In the genomic region with DNA sequence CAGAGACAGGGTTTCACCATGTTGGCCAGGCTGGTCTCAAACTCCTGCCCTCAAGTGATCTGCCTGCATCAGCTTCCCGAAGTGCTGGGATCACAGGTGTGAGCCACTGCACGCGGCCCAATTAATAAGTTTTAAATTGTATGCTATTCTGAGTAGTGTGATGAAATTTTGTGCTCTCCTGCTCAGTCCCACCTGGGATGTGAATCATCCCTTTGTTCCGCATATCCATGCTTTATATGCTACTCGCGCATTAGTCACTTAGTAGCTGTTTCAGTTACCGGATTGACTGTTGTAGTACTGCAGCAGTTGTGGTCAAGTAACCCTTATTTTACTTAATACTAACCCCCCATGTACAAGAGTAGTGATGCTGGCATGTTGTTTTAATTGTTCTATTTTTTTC, we compare ENCODE assay signal across 15 cellular contexts. TPM values are rescaled to one million over a fixed set of nuclear protein-coding genes. Genes with fewer than 3 reads are reported as not detected.
DNase-seq lines count a peak whose midpoint lies in the region; ATAC-seq, FAIRE-seq and TF ChIP-seq lines count a peak whose summit lies in the region.
"Had no signal": no experiment of that assay in that cellular context is flagged by ENCODE, and none has a peak within 500 bp of the region (broad histone marks: within the 10 kb centered on the region; RNA-seq: fewer than 3 reads in every experiment).

No MANE protein-coding gene starts in this region.

- H3K4me3 ChIP-seq in K562 (no peak overlapping the region), mesenchymal stem cell (ENCODE audit: insufficient read depth in 1 of 2, low read depth in 1 of 2, low read length in 2 of 2) (no peak overlapping the region)
- H3K4me3 ChIP-seq: skin epidermis had no signal

- no peak overlapping the region for H2AK5ac ChIP-seq in mesenchymal stem cell (ENCODE audit: low read length, severe bottlenecking)

- no peaks in the 10 kb centered on the region for H3K4me1 Mint-ChIP-seq in type B pancreatic cell (ENCODE audit: unreplicated experiment)
- H3K4me1 Mint-ChIP-seq: T-helper 17 cell had no signal

- H2BK15ac ChIP-seq in mesenchymal stem cell (ENCODE audit: low read depth, poor library complexity, severe bottlenecking) = no peak overlapping the region

- no peak for TF ChIP-seq EP300 in K562 (IDR thresholded peaks at IDR 0.05; ENCODE audit: low read length)

- H3K79me2 ChIP-seq in K562 (ENCODE audit: control insufficient read depth, insufficient read depth, low read length) = no peaks in the 10 kb centered on the region

- H3K4ac ChIP-seq in mesenchymal stem cell (ENCODE audit: low read depth in 1 of 2, low read length in 2 of 2) = no peak overlapping the region

- no peak overlapping the region for H3K23ac ChIP-seq in mesenchymal stem cell (ENCODE audit: low read length in 2 of 2)

- H3K36me3 ChIP-seq in K562 (ENCODE audit: control insufficient read depth, insufficient read depth, low read length) (no peaks in the 10 kb centered on the region), mesenchymal stem cell (ENCODE audit: control insufficient read depth in 1 of 2, insufficient read depth in 2 of 2, low read depth in 1 of 2, low read length in 2 of 2) (no peaks in the 10 kb centered on the region)

- H4K91ac ChIP-seq in mesenchymal stem cell (ENCODE audit: low read length) = no peak overlapping the region

- H4K8ac ChIP-seq in mesenchymal stem cell (ENCODE audit: low read length) = no peak overlapping the region

- ATAC-seq in K562 (no peak), sciatic nerve (no peak)
- ATAC-seq: T-helper 17 cell had no signal

- H3K27ac ChIP-seq in K562 (ENCODE audit: extremely low read depth, low read depth, low read length) = no peak overlapping the region
- H3K27ac ChIP-seq in mesenchymal stem cell (ENCODE audit: low read length, poor library complexity, severe bottlenecking) = no peak overlapping the region

- no peak for FAIRE-seq in K562 (lab: Jason Lieb, UNC)

- TF ChIP-seq CTCF in K562 (IDR thresholded peaks at IDR 0.05 in 2 of 3, conservative IDR thresholded peaks at IDR 0.05 in 1 of 3; ENCODE audit: insufficient read depth in 2 of 3, low read depth in 1 of 3, low read length in 3 of 3) = no peak
- TF ChIP-seq CTCF in type B pancreatic cell (conservative IDR thresholded peaks at IDR 0.05) = no peak

- POLR2A ChIA-PET in K562 (lab: Yijun Ruan, JAX) = interaction anchor here (0.8 kb wide), 1 partner anchor 11 kb away, joined by 3 read pairs; no protein-coding TSS in a partner anchor

- H3K27me3 Mint-ChIP-seq in type B pancreatic cell = no peaks in the 10 kb centered on the region
- H3K27me3 Mint-ChIP-seq: T-helper 17 cell had no signal

- no TSS peak for BruUV-seq in K562 (replicated peaks; lab: Mats Ljungman, UMichigan)

- WGBS in K562 (ENCODE audit: insufficient coverage, low coverage, missing lambda C conversion rate) = 93% methylated on average over 7 of the region's 7 CpGs
- 74% methylated on average over 4 of the region's 7 CpGs for WGBS in mesenchymal stem cell

- H3K4me2 ChIP-seq in K562 (ENCODE audit: insufficient read depth, low read length) (no peak overlapping the region), mesenchymal stem cell (ENCODE audit: low read length, poor library complexity, severe bottlenecking) (peak overlapping the region; percentile 13)

- H2BK120ac ChIP-seq in mesenchymal stem cell (ENCODE audit: low read depth, low read length) = no peak overlapping the region

- no peaks in the 10 kb centered on the region for H3K9me1 ChIP-seq in K562 (ENCODE audit: control insufficient read depth, insufficient read depth, low read length)

- no peaks in the 10 kb centered on the region for H4K20me1 ChIP-seq in K562 (replicated peaks; ENCODE audit: control insufficient read depth, insufficient read depth, low read length)

- H2AFZ ChIP-seq in K562 (ENCODE audit: low read depth, low read length) (no peak overlapping the region), mesenchymal stem cell (ENCODE audit: low read depth, low read length) (no peak overlapping the region)

- no peak for TF ChIP-seq RAD21 in K562 (CRISPR knock-in tag; conservative IDR thresholded peaks at IDR 0.05 in 1 of 2, IDR thresholded peaks at IDR 0.05 in 1 of 2)

- H2BK12ac ChIP-seq in mesenchymal stem cell (ENCODE audit: low read length in 2 of 2) = no peak overlapping the region

- H3K4me1 ChIP-seq in K562 (replicated peaks in 1 of 2; ENCODE audit: control insufficient read depth in 2 of 2, insufficient read depth in 2 of 2, low read length in 2 of 2) (no peaks in the 10 kb centered on the region), mesenchymal stem cell (ENCODE audit: control insufficient read depth, insufficient read depth, low read depth, low read length) (peaks cover 2% of the 10 kb centered on the region)

- intact Hi-C loops in K562 (cut with micrococcal nuclease) (no loop called here), sciatic nerve (cut with DNase I) (no loop called here)

- H3K14ac ChIP-seq in mesenchymal stem cell (ENCODE audit: low read length in 2 of 2) = no peak overlapping the region

- peaks cover 3% of the 10 kb centered on the region; the same call in 1 of the 2 replicates for H3K9me3 ChIP-seq in K562 (replicated peaks; ENCODE audit: control insufficient read depth, insufficient read depth, low read depth, low read length)
- peaks cover 1% of the 10 kb centered on the region for H3K9me3 ChIP-seq in mesenchymal stem cell (ENCODE audit: control insufficient read depth, low read length)

- in situ Hi-C loops in K562 (cut with MboI) = no loop called here

- H3K18ac ChIP-seq in mesenchymal stem cell (ENCODE audit: low read depth in 1 of 2, low read length in 2 of 2) = no peak overlapping the region

- no peaks in the 10 kb centered on the region for H3K27me3 ChIP-seq in K562 (ENCODE audit: control insufficient read depth in 2 of 2, insufficient read depth in 2 of 2, low read length in 2 of 2)
- no peaks in the 10 kb centered on the region for H3K27me3 ChIP-seq in mesenchymal stem cell (ENCODE audit: control insufficient read depth in 1 of 2, insufficient read depth in 1 of 2, low read length in 2 of 2)

- peaks cover 19% of the 10 kb centered on the region for H3K79me1 ChIP-seq in mesenchymal stem cell (replicated peaks; ENCODE audit: low read length, poor library complexity, severe bottlenecking)

- CTCF ChIA-PET in K562 (lab: Yijun Ruan, JAX; ENCODE audit: low intra/inter-chr PET ratio) = no interaction called here

- DNase-seq in EH (ENCODE audit: low read depth) = peak; percentile 69
- DNase-seq in M059J (ENCODE audit: low read depth) = peak; percentile 78
- DNase-seq in K562 (ENCODE audit: extremely low read depth in 1 of 4, low spot score in 3 of 4) = no peak
- peak; percentile 64 for DNase-seq in mesenchymal stem cell
- DNase-seq in sciatic nerve (ENCODE audit: low spot score) = no peak
- DNase-seq in NOMO-1 treated with DMSO at 0.1 percent for 48 hours (lab: John Stamatoyannopoulos, UW; ENCODE audit: unreplicated experiment) = no peak
- DNase-seq in activated CD8-positive, alpha-beta memory T cell treated with anti-CD3 and anti-CD28 coated beads, Interleukin-2, amount 50 U/mL, for 48 hours = no peak
- no peak for DNase-seq in type B pancreatic cell (ENCODE audit: extremely low spot score, unreplicated experiment)
- DNase-seq: central memory CD4-positive, alpha-beta T cell; NCI-H1092; NCI-H748 treated with DMSO at 0.1 percent for 48 hours; stimulated activated CD8-positive, alpha-beta memory T cell treated with anti-CD3 and anti-CD28 coated beads, Interleukin-4, amount 100 ng/mL, for 48 hours; T-helper 17 cell had no signal

- TF ChIP-seq POLR2A in K562 (conservative IDR thresholded peaks at IDR 0.05) = no peak

- H3K9ac ChIP-seq in K562 (ENCODE audit: insufficient read depth in 1 of 2, low read depth in 2 of 2, low read length in 2 of 2) (no peak overlapping the region), mesenchymal stem cell (ENCODE audit: low read length) (no peak overlapping the region)

- peaks cover 2% of the 10 kb centered on the region for H3K9me3 Mint-ChIP-seq in type B pancreatic cell

- no peak overlapping the region for H3K4me3 Mint-ChIP-seq in type B pancreatic cell
- H3K4me3 Mint-ChIP-seq: T-helper 17 cell had no signal

- no peak overlapping the region for H2BK5ac ChIP-seq in mesenchymal stem cell (ENCODE audit: low read depth, low read length, poor library complexity, severe bottlenecking)

- no peak overlapping the region for H3K27ac Mint-ChIP-seq in type B pancreatic cell
- H3K27ac Mint-ChIP-seq: T-helper 17 cell had no signal

- H3K36me3 Mint-ChIP-seq in type B pancreatic cell = no peaks in the 10 kb centered on the region

RNA-seq across cellular contexts. Expression of a gene that starts 47.3 kb away (rescaled TPM):
- total RNA-seq in M059J (2014; rRNA removed; shearing (Covaris generic)) = not detected in 2 replicates
- not detected in 2 replicates for total RNA-seq in K562 (2011; cell fraction: chromatin; rRNA removed; ENCODE audit: low replicate concordance)
- not detected in 2 replicates for total RNA-seq in K562 (2011; cell fraction: nucleolus; rRNA removed)
- total RNA-seq in K562 (2011; cell fraction: nucleoplasm; rRNA removed) = not detected in 2 replicates
- total RNA-seq in K562 (2014; rRNA removed) = not detected in 2 replicates
- total RNA-seq in K562 (2014; rRNA removed; fragmentation: Illumina TruSeq; extraction: Trizol) = not detected in 2 replicates
- not detected in 2 replicates for total RNA-seq in K562 (2015; rRNA removed; fragmentation: Illumina TruSeq; extraction: Trizol)
- not detected in 2 replicates for total RNA-seq in K562 (2021)
- polyA plus RNA-seq in K562 (2011; rRNA removed) = not detected in 2 replicates
- polyA plus RNA-seq in K562 (2011; cell fraction: cytosol; rRNA removed) = not detected in 2 replicates
- polyA plus RNA-seq in K562 (2011; cell fraction: nucleus; rRNA removed) = 0.04 TPM in 1 of 2 replicates, not detected in the other
- 0.03 and 0.06 TPM in 2 replicates for polyA plus RNA-seq in K562 (2012)
- not detected in 2 replicates for polyA plus RNA-seq in K562 (2014; fragmentation: Illumina TruSeq; extraction: Trizol)
- polyA plus RNA-seq in K562 (2014; fragmentation: Nextera tagmentation; extraction: Ambion mirVana) = not detected
- polyA plus RNA-seq in K562 (2014; rRNA removed) = not detected in 2 replicates
- 0.15 TPM in 1 of 2 replicates, not detected in the other for polyA minus RNA-seq in K562 (2011; rRNA and poly(A)+ RNA removed)
- polyA minus RNA-seq in K562 (2011; cell fraction: cytosol; rRNA and poly(A)+ RNA removed) = not detected in 2 replicates
- polyA minus RNA-seq in K562 (2011; cell fraction: nucleus; rRNA and poly(A)+ RNA removed) = not detected in 2 replicates
- polyA plus RNA-seq in mesenchymal stem cell (2013, experiment 1 of 2) = not detected
- polyA plus RNA-seq in mesenchymal stem cell (2013, experiment 2 of 2) = not detected
- total RNA-seq in sciatic nerve = not detected
- total RNA-seq in type B pancreatic cell (ENCODE audit: low replicate concordance) = 0.17 TPM in 1 of 2 replicates, not detected in the other
- total RNA-seq: mesenteric fat pad had no signal

Comparison
In these comparisons a context has a peak if more than half of its experiments do, and no peak if none do; other contexts are left out.
1. DNase-seq: peak in EH (single experiment), M059J (single experiment) and mesenchymal stem cell (single experiment); none in K562 (0 of 4), sciatic nerve (single experiment), NOMO-1 treated with DMSO at 0.1 percent for 48 hours (single experiment), activated CD8-positive, alpha-beta memory T cell treated with anti-CD3 and anti-CD28 coated beads, Interleukin-2, amount 50 U/mL, for 48 hours (single experiment) and type B pancreatic cell (single experiment).